ENCODE assay signal across 12 cellular contexts in genomic region chr2:238449909-238450417, GRCh38. TPM values are rescaled to one million over a fixed set of nuclear protein-coding genes. Genes with fewer than 3 reads are reported as not detected.
DNase-seq lines count a peak whose midpoint lies in the region; ATAC-seq, FAIRE-seq and TF ChIP-seq lines count a peak whose summit lies in the region.
"Had no signal": no experiment of that assay in that cellular context is flagged by ENCODE, and none has a peak within 500 bp of the region (broad histone marks: within the 10 kb centered on the region; RNA-seq: fewer than 3 reads in every experiment).

No MANE protein-coding gene starts in this region.

- H3K9ac ChIP-seq in kidney (ENCODE audit: low read length in 2 of 2), result no peak overlapping the region

- TF ChIP-seq CTCF in kidney (IDR thresholded peaks at IDR 0.05; ENCODE audit: borderline replicate concordance, extremely low read depth, insufficient read depth), result no peak

- FAIRE-seq in kidney (lab: Jason Lieb, UNC), result no peak

- intact Hi-C loops in kidney (cut with DNase I), result no loop called here

- peak overlapping the region; percentile 20 for H3K27ac ChIP-seq in angular gyrus (ENCODE audit: low read depth, low read length)
- no peak overlapping the region for H3K27ac ChIP-seq in kidney (ENCODE audit: low read depth in 2 of 2, low read length in 2 of 2)
- H3K27ac ChIP-seq: thoracic aorta, VCaP had no signal

- no peaks in the 10 kb centered on the region for H3K4me1 ChIP-seq in kidney (ENCODE audit: control insufficient read depth in 1 of 2, insufficient read depth in 1 of 2, low read depth in 1 of 2, low read length in 2 of 2)

- H3K36me3 ChIP-seq in kidney (ENCODE audit: control insufficient read depth in 1 of 2, insufficient read depth in 2 of 2, low read length in 2 of 2), result peaks cover 27 to 31% of the 10 kb centered on the region in 2 donors

- no peak for ATAC-seq in GM21515 (IDR thresholded peaks at IDR 0.05; ENCODE audit: unreplicated experiment)

- DNase-seq in HuH-7 (ENCODE audit: low spot score), result peak; percentile 60
- DNase-seq in kidney, result peak; percentile 87
- DNase-seq in stimulated activated CD8-positive, alpha-beta memory T cell treated with anti-CD3 and anti-CD28 coated beads, Interleukin-4, amount 100 ng/mL, for 48 hours, result peak; percentile 14
- DNase-seq in SHP77 (lab: John Stamatoyannopoulos, UW), result no peak
- DNase-seq in NCI-H1930 (lab: John Stamatoyannopoulos, UW), result no peak
- DNase-seq in ecto neural progenitor cell (ENCODE audit: low spot score), result no peak
- DNase-seq: activated naive CD4-positive, alpha-beta T cell treated with anti-CD3 and anti-CD28 coated beads for 36 hours; NCI-H510A had no signal

- H3K9me3 ChIP-seq in kidney (ENCODE audit: control insufficient read depth in 1 of 2, low read length in 2 of 2), result no peaks in the 10 kb centered on the region
- H3K9me3 ChIP-seq: thoracic aorta had no signal

- no peak overlapping the region for H3K4me3 ChIP-seq in kidney (ENCODE audit: low read length in 2 of 2)
- H3K4me3 ChIP-seq: thoracic aorta had no signal

RNA-seq across cellular contexts. Expression of gene ASB1, which starts 23.2 kb away (rescaled TPM):
- 28.1 TPM for total RNA-seq in kidney
- polyA plus RNA-seq in kidney (ENCODE audit: insufficient read depth, low read depth, low replicate concordance), result 29.4 TPM

Comparison
In these comparisons a context has a peak if more than half of its experiments do, and no peak if none do; other contexts are left out.
1. DNase-seq: peak in HuH-7 (single experiment), kidney (single experiment) and stimulated activated CD8-positive, alpha-beta memory T cell treated with anti-CD3 and anti-CD28 coated beads, Interleukin-4, amount 100 ng/mL, for 48 hours (single experiment); none in SHP77 (0 of 2), NCI-H1930 (0 of 2) and ecto neural progenitor cell (single experiment).